In genomic region chr20:53829086-53829703, GRCh38 we compare ENCODE assay signal across 1 cellular context.
A peak's percentile ranks its signal among the peaks of the same experiment; 100 is the strongest.
TF ChIP-seq lines count a peak whose summit lies in the region.

No MANE protein-coding gene starts in this region.

TF ChIP-seq in K562, 482 proteins besides CTCF, POLR2A, EP300 and RAD21 (continued from another document and continues in another):
- TF ChIP-seq MGA (IDR thresholded peaks at IDR 0.05), result peak; percentile 38; the same call in 1 of the 2 replicates
- no peak for TF ChIP-seq KDM2B (CRISPR knock-in tag; IDR thresholded peaks at IDR 0.05)
- TF ChIP-seq GABPB2 (CRISPR knock-in tag; conservative IDR thresholded peaks at IDR 0.05), result no peak
- no peak for TF ChIP-seq ZNF316 (IDR thresholded peaks at IDR 0.05)
- no peak for TF ChIP-seq ZNF717 (CRISPR knock-in tag; IDR thresholded peaks at IDR 0.05)
- no peak for TF ChIP-seq KHSRP (IDR thresholded peaks at IDR 0.05)
- TF ChIP-seq ELK3 (CRISPR knock-in tag; IDR thresholded peaks at IDR 0.05), result no peak
- peak; percentile 75; the same call in 1 of the 2 replicates for TF ChIP-seq NFRKB (IDR thresholded peaks at IDR 0.05; ENCODE audit: low read depth)
- no peak for TF ChIP-seq RCOR1 (IDR thresholded peaks at IDR 0.05; ENCODE audit: borderline replicate concordance in 1 of 2, low read depth in 2 of 2, low read length in 2 of 2)
- no peak for TF ChIP-seq DEAF1 (CRISPR knock-in tag; IDR thresholded peaks at IDR 0.05)
- TF ChIP-seq POU5F1 (IDR thresholded peaks at IDR 0.05; ENCODE audit: borderline replicate concordance, low read depth, low read length, partially characterized antibody), result no peak
- no peak for TF ChIP-seq RBM15 (IDR thresholded peaks at IDR 0.05; ENCODE audit: insufficient read depth, low read length)
- no peak for TF ChIP-seq ZNF518B (CRISPR knock-in tag; IDR thresholded peaks at IDR 0.05)
- no peak for TF ChIP-seq FOXK2 (conservative IDR thresholded peaks at IDR 0.05 in 1 of 2, IDR thresholded peaks at IDR 0.05 in 1 of 2; ENCODE audit: low read depth in 2 of 2)
- no peak for TF ChIP-seq HSF4 (CRISPR knock-in tag; IDR thresholded peaks at IDR 0.05; ENCODE audit: borderline replicate concordance)
- TF ChIP-seq NR1H2 (CRISPR knock-in tag; IDR thresholded peaks at IDR 0.05), result no peak
- TF ChIP-seq MAFF (IDR thresholded peaks at IDR 0.05; ENCODE audit: low read length), result 0 out of 2 replicates have a peak, but pooled peaks have one; percentile 3
- TF ChIP-seq NBN (IDR thresholded peaks at IDR 0.05; ENCODE audit: low read depth), result no peak
- no peak for TF ChIP-seq FOXA3 (CRISPR knock-in tag; conservative IDR thresholded peaks at IDR 0.05 in 1 of 2, IDR thresholded peaks at IDR 0.05 in 1 of 2)
- no peak for TF ChIP-seq ZNF830 (CRISPR knock-in tag; IDR thresholded peaks at IDR 0.05)
- TF ChIP-seq CREB1 (IDR thresholded peaks at IDR 0.05), result no peak
- TF ChIP-seq CREB1 (CRISPR knock-in tag; IDR thresholded peaks at IDR 0.05), result no peak
- TF ChIP-seq ZNF644 (tag; IDR thresholded peaks at IDR 0.05; ENCODE audit: low read depth), result peak; percentile 63; the same call in 1 of the 2 replicates
- no peak for TF ChIP-seq EHMT2 (IDR thresholded peaks at IDR 0.05)
- no peak for TF ChIP-seq ETV1 (tag; conservative IDR thresholded peaks at IDR 0.05; ENCODE audit: low read depth)
- peak; percentile 91 for TF ChIP-seq FOSL1 (tag; conservative IDR thresholded peaks at IDR 0.05)
- no peak for TF ChIP-seq SNAPC5 (CRISPR knock-in tag; IDR thresholded peaks at IDR 0.05)
- peak; percentile 48 for TF ChIP-seq TAF9B (IDR thresholded peaks at IDR 0.05; ENCODE audit: partially characterized antibody)
- TF ChIP-seq FOXJ2 (tag; IDR thresholded peaks at IDR 0.05), result no peak
- TF ChIP-seq CTBP1 (IDR thresholded peaks at IDR 0.05; ENCODE audit: borderline replicate concordance), result no peak
- 0 out of 2 replicates have a peak, but pooled peaks have one; percentile 12 for TF ChIP-seq MEF2D (tag; conservative IDR thresholded peaks at IDR 0.05; ENCODE audit: low read depth)
- TF ChIP-seq ZNF277 (CRISPR knock-in tag; IDR thresholded peaks at IDR 0.05; ENCODE audit: borderline replicate concordance), result no peak
- TF ChIP-seq ZBTB11 (CRISPR knock-in tag; IDR thresholded peaks at IDR 0.05), result peak in 2 of 3 experiments; percentile 59 to 90; a peak in 4 of 6 replicates
- no peak for TF ChIP-seq PHTF2 (CRISPR knock-in tag; IDR thresholded peaks at IDR 0.05)
- TF ChIP-seq ZZZ3 (IDR thresholded peaks at IDR 0.05), result no peak
- 0 out of 2 replicates have a peak, but pooled peaks have one; percentile 7 for TF ChIP-seq MYBL2 (IDR thresholded peaks at IDR 0.05; ENCODE audit: low read depth)
- TF ChIP-seq MYBL2 (CRISPR knock-in tag; IDR thresholded peaks at IDR 0.05; ENCODE audit: borderline replicate concordance), result no peak
- no peak for TF ChIP-seq NR2C2 (CRISPR knock-in tag; IDR thresholded peaks at IDR 0.05)
- no peak; the same call in 1 of the 2 replicates for TF ChIP-seq NR2C2 (tag; IDR thresholded peaks at IDR 0.05)
